13 cellular contexts compared by ENCODE assay signal in the genomic region with DNA sequence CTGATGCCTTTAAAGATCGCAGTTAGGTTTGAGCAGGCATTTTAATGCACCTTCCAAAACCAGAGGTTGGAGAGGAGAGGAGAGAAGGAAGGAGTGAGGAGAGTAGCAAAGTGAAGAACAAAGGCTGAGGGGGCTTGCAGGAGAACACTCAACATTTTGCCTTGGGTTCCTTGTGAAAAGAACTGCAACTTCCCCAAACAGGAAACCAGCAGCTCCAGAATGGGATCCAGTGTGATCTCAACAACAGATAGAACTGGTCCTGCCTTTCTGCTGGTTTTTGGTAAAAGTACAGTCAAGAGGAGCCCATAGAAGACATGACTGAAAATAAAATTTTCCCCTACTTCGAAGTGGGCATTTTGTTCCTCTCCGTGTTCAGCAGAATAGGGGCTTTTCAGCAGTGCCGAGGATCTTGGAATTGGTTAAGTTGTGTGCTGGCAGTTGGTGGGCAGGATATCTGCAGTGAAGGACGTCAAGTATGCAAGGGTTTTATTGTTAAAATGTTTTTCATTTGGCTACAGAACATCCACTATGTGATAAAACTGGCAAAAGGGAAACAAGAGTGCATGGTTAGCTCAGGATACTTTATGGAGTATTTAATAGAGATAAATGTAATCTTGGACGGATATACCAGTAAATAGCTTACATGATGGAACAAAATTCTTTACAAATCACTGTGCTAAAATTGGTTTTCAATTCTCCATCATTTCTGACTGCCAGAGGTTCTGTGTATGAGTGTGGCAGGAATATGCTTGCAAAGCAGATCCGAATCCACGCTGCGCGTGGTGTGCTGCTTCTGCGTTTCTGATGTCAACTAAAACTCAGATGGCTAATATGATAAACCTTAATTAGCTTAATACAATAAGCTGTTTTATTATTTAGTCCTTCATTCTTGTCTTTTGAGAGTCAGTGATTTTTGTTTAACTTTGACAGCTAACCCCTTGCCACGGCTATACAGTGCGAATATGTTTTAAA. TPM values are rescaled to one million over a fixed set of nuclear protein-coding genes. Genes with fewer than 3 reads are reported as not detected.
DNase-seq lines count a peak whose midpoint lies in the region; ATAC-seq and TF ChIP-seq lines count a peak whose summit lies in the region.
"Had no signal": no experiment of that assay in that cellular context is flagged by ENCODE, and none has a peak within 500 bp of the region (broad histone marks: within the 10 kb centered on the region; RNA-seq: fewer than 3 reads in every experiment).

No MANE protein-coding gene starts in this region.

- peak overlapping the region in 1 of 2 donors; percentile 18 for H3K4me3 ChIP-seq in right atrium auricular region
- H3K4me3 ChIP-seq in esophagus squamous epithelium: peak overlapping the region in 1 of 4 donors; percentile 3
- peak overlapping the region; percentile 52 for H3K4me3 ChIP-seq in neuron (ENCODE audit: low read length)
- H3K4me3 ChIP-seq: BLaER1, GM12878 had no signal

- H3K4me1 ChIP-seq in right atrium auricular region: peaks cover 0 to 75% of the 10 kb centered on the region in 2 donors
- peaks cover 21 to 74% (median 36%) of the 10 kb centered on the region in 3 donors for H3K4me1 ChIP-seq in esophagus squamous epithelium
- peaks cover 37% of the 10 kb centered on the region for H3K4me1 ChIP-seq in neuron (ENCODE audit: insufficient read depth, low read length)
- H3K4me1 ChIP-seq: BLaER1 had no signal

- H3K9me3 ChIP-seq in right atrium auricular region (no peaks in the 10 kb centered on the region), esophagus squamous epithelium (no peaks in the 10 kb centered on the region), neuron (ENCODE audit: low read length) (peaks cover 21% of the 10 kb centered on the region)

- no peak for ATAC-seq in Right ventricle myocardium inferior
- no peak for ATAC-seq in HG02973 (IDR thresholded peaks at IDR 0.05; ENCODE audit: unreplicated experiment)
- ATAC-seq: GM12878, T-cell had no signal

- intact Hi-C loops in Right ventricle myocardium inferior (cut with DNase I) (loop anchor here (5.0 kb wide), 1 partner anchor 201 kb away; no protein-coding TSS in a partner anchor), esophagus squamous epithelium (cut with DNase I) (no loop called here)

- no peak for TF ChIP-seq CTCF in right atrium auricular region (IDR thresholded peaks at IDR 0.05)
- TF ChIP-seq CTCF in esophagus squamous epithelium (IDR thresholded peaks at IDR 0.05): no peak

- H2AFZ ChIP-seq in neuron (ENCODE audit: low read depth, low read length): no peak overlapping the region

- peak overlapping the region; percentile 96 to 98 for H3K27ac ChIP-seq in right atrium auricular region
- H3K27ac ChIP-seq in esophagus squamous epithelium: peak overlapping the region in 3 of 4 donors; percentile 30 to 96 (median 93)
- H3K27ac ChIP-seq: BLaER1 had no signal

- peaks cover 19% of the 10 kb centered on the region for H3K36me3 ChIP-seq in right atrium auricular region
- H3K36me3 ChIP-seq in esophagus squamous epithelium: peaks cover 0 to 52% (median 0%) of the 10 kb centered on the region in 3 donors
- H3K36me3 ChIP-seq in neuron (ENCODE audit: insufficient read depth, low read length): peaks cover 58% of the 10 kb centered on the region
- H3K36me3 ChIP-seq: BLaER1 had no signal

- no peak for DNase-seq in right atrium auricular region (ENCODE audit: low spot score)
- DNase-seq in Right ventricle myocardium inferior (ENCODE audit: missing footprints): no peak
- DNase-seq in esophagus squamous epithelium (lab: John Stamatoyannopoulos, UW): no peak
- no peak for DNase-seq in NCI-H2171 treated with DMSO at 0.1 percent for 48 hours (lab: John Stamatoyannopoulos, UW)
- DNase-seq in NCI-H2171 (lab: John Stamatoyannopoulos, UW): no peak
- DNase-seq in OCI-M1 (lab: John Stamatoyannopoulos, UW): no peak
- DNase-seq: activated effector memory CD4-positive, alpha-beta T cell treated with anti-CD3 and anti-CD28 coated beads, Interleukin-2, amount 50 U/mL, for 16 hours; NCI-H187 treated with DMSO at 0.1 percent for 48 hours; T-cell had no signal

- 63 to 78% methylated on average over 13 of the region's 13 CpGs for WGBS in esophagus squamous epithelium, 2 donors

- TF ChIP-seq POLR2A in esophagus squamous epithelium (IDR thresholded peaks at IDR 0.05): no peak

- H3K27me3 ChIP-seq in right atrium auricular region: no peaks in the 10 kb centered on the region
- no peaks in the 10 kb centered on the region for H3K27me3 ChIP-seq in esophagus squamous epithelium
- no peaks in the 10 kb centered on the region for H3K27me3 ChIP-seq in neuron (ENCODE audit: insufficient read depth, low read length)

RNA-seq across cellular contexts. Expression of gene ZNF532, which starts 1.9 kb away (rescaled TPM):
- total RNA-seq in right atrium auricular region: 10 to 100 TPM; 53.1 to 59.5 TPM
- total RNA-seq in Right ventricle myocardium inferior: 64.1 TPM
- total RNA-seq in esophagus squamous epithelium: 10 to 100 TPM; 30.7 to 52.3 (median 32.6) TPM
